8 cellular contexts compared by ENCODE assay signal in the genomic region with DNA sequence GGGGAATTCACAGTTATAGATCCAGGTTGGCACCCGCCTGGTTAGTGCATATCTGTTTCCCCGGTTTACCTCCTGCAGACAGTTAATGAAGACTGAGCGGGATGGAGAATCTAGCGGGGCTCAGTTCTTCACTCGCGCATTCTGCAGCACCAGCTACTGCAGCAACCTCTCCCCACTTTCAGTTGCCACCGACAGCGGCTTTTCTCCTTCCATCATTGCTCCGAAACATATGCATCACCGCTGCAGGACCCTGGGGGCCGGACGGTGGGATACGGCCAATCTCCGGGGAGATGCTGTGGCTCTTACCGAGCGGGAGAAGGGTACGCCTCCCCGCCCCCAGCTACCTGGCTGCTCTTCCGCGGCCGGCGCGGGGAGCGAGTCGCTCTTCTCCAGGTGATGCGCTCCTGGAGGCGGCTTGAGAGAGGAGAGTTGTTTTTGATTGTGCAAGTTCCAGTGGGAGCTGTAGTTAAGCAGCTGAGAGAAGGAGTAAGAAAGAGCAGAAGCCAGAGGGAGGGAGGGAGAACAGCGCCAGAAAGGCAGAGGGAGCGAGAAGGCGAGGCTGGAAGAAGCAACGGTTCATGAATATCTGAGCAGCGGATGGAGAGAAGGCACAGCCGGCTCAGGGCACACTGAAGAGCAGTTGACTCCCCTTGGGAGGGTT. TPM values are rescaled to one million over a fixed set of nuclear protein-coding genes. Genes with fewer than 3 reads are reported as not detected.
A peak's percentile ranks its signal among the peaks of the same experiment; 100 is the strongest.
DNase-seq lines count a peak whose midpoint lies in the region; ATAC-seq, FAIRE-seq and TF ChIP-seq lines count a peak whose summit lies in the region.

Gene SGK1, minus strand, starts transcription at position 642 of the 661 bp plus-strand sequence. CDS start 652 bp downstream, outside the sequence.

- H3K4me3 ChIP-seq in bronchial epithelial cell (ENCODE audit: low read depth, low read length) (peak within 1 kb of the TSS; percentile 38), iPS-18a (ENCODE audit: low read length) (peak within 1 kb of the TSS; percentile 79)

- CTCF ChIA-PET in T-cell (lab: Charles Lee): interaction anchor here (0.6 to 1.9 kb wide), 9 partner anchors 65 to 323 kb away, joined by 3 to 7 read pairs (median 5); no protein-coding TSS in a partner anchor

- H3K4me1 ChIP-seq in iPS-18a (ENCODE audit: control insufficient read depth, low read depth, low read length): peaks cover 25% of the 10 kb centered on the region

- peak within 1 kb of the TSS; percentile 39 to 62 for H3K27ac Mint-ChIP-seq in T-cell

- H3K36me3 ChIP-seq in bronchial epithelial cell (ENCODE audit: control insufficient read depth, insufficient read depth, low read length): no peaks in the 10 kb centered on the region
- no peaks in the 10 kb centered on the region for H3K36me3 ChIP-seq in iPS-18a (ENCODE audit: control insufficient read depth, low read depth, low read length)

- no peak for FAIRE-seq in bronchial epithelial cell (lab: Jason Lieb, UNC)

- ATAC-seq in GM21723 (IDR thresholded peaks at IDR 0.05; ENCODE audit: unreplicated experiment) (peak; percentile 62), T-cell (replicated peaks in 1 of 4) (peak; percentile 74 to 84 (median 79)), HG03159 (IDR thresholded peaks at IDR 0.05; ENCODE audit: unreplicated experiment) (no peak)

- H3K27me3 ChIP-seq in bronchial epithelial cell (ENCODE audit: control insufficient read depth, insufficient read depth, low read length) (no peaks in the 10 kb centered on the region), iPS-18a (ENCODE audit: control insufficient read depth, insufficient read depth, low read length) (peaks cover 22% of the 10 kb centered on the region)

- DNase-seq in A172 (ENCODE audit: low spot score) (peak; percentile 35), T-cell (peak in 29 of 34 experiments; percentile 3 to 36 (median 15)), bronchial epithelial cell (ENCODE audit: low read depth) (peak; percentile 56), renal cortical epithelial cell (ENCODE audit: low read depth) (peak; percentile 34), amniotic stem cell (lab: John Stamatoyannopoulos, UW) (no peak)

- H3K4me1 Mint-ChIP-seq in T-cell: peaks cover 17 to 28% (median 23%) of the 10 kb centered on the region in 3 donors

- TF ChIP-seq CTCF in bronchial epithelial cell (IDR thresholded peaks at IDR 0.05; ENCODE audit: insufficient read depth, low read length, severe bottlenecking): no peak

- H3K9me3 ChIP-seq in iPS-18a (ENCODE audit: control insufficient read depth, low read depth, low read length): no peaks in the 10 kb centered on the region

- peak within 1 kb of the TSS; percentile 38 for H3K9ac ChIP-seq in iPS-18a (ENCODE audit: low read length)

- H3K9me3 Mint-ChIP-seq in T-cell: peaks cover 0 to 6% (median 0%) of the 10 kb centered on the region in 3 donors

- peak within 1 kb of the TSS; percentile 87 to 97 (median 89) for H3K4me3 Mint-ChIP-seq in T-cell

- peaks cover 9 to 23% of the 10 kb centered on the region in 2 donors for H3K27me3 Mint-ChIP-seq in T-cell

- H3K27ac ChIP-seq in iPS-18a (ENCODE audit: low read length): no peak within 1 kb of the TSS

- H3K36me3 Mint-ChIP-seq in T-cell: peaks cover 3% of the 10 kb centered on the region

- POLR2A ChIA-PET in T-cell (lab: Charles Lee): interaction anchor here (0.5 to 0.7 kb wide), 3 partner anchors 69 to 1590 kb away, joined by 3 read pairs; no protein-coding TSS in a partner anchor

RNA-seq across cellular contexts. Expression of gene SGK1, which starts in this region (rescaled TPM):
- total RNA-seq in A172 (2014; rRNA removed; shearing (Covaris generic)): 161 and 209 TPM in 2 replicates
- total RNA-seq in T-cell: 100 to 1,000 TPM in 1 of 5 donors, 10 to 100 TPM in 4; 18.9 to 165 (median 37.1) TPM
- total RNA-seq in bronchial epithelial cell: 13.4 and 73.4 TPM in 2 replicates
- total RNA-seq in renal cortical epithelial cell: 77.6 and 560 TPM in 2 replicates
